In the genomic region with DNA sequence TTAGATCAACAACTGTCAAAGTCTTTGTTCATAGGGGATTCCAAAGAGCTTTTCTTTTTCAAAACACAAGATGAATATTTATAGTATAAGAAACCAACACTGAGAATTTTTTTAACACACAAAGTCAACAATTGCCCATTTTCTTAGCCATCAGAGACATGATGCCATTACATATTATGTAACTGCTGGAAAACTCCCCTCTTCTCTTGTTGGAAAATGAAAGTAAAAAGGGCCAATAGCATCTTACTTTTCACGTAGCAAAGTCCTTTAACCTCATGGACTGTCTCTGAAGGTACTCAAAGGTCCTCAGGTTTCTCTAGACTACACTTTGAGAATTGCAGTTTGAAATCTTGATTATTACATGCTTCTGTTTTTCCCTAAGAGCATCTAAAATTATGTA, we compare ENCODE assay signal across 1 cellular context.
TF ChIP-seq lines count a peak whose summit lies in the region.

No MANE protein-coding gene starts in this region.

TF ChIP-seq in SK-N-SH treated with all-trans-retinoic acid at 6 μM for 48 hours, 23 proteins besides CTCF, POLR2A, EP300 and RAD21 (continued from another document):
- TF ChIP-seq, protein P1, sequence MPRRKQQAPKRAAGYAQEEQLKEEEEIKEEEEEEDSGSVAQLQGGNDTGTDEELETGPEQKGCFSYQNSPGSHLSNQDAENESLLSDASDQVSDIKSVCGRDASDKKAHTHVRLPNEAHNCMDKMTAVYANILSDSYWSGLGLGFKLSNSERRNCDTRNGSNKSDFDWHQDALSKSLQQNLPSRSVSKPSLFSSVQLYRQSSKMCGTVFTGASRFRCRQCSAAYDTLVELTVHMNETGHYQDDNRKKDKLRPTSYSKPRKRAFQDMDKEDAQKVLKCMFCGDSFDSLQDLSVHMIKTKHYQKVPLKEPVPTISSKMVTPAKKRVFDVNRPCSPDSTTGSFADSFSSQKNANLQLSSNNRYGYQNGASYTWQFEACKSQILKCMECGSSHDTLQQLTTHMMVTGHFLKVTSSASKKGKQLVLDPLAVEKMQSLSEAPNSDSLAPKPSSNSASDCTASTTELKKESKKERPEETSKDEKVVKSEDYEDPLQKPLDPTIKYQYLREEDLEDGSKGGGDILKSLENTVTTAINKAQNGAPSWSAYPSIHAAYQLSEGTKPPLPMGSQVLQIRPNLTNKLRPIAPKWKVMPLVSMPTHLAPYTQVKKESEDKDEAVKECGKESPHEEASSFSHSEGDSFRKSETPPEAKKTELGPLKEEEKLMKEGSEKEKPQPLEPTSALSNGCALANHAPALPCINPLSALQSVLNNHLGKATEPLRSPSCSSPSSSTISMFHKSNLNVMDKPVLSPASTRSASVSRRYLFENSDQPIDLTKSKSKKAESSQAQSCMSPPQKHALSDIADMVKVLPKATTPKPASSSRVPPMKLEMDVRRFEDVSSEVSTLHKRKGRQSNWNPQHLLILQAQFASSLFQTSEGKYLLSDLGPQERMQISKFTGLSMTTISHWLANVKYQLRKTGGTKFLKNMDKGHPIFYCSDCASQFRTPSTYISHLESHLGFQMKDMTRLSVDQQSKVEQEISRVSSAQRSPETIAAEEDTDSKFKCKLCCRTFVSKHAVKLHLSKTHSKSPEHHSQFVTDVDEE (CRISPR knock-in tag; IDR thresholded peaks at IDR 0.05): no peak
